ENCODE assay signal across 8 cellular contexts in genomic region chr1:36463404-36463772, GRCh38. TPM values are rescaled to one million over a fixed set of nuclear protein-coding genes. Genes with fewer than 3 reads are reported as not detected.
DNase-seq lines count a peak whose midpoint lies in the region; ATAC-seq, FAIRE-seq and TF ChIP-seq lines count a peak whose summit lies in the region.

No MANE protein-coding gene starts in this region.

- peaks cover 11% of the 10 kb centered on the region for H3K4me1 ChIP-seq in astrocyte (ENCODE audit: insufficient read depth, low read length)
- H3K4me1 ChIP-seq in HepG2 (ENCODE audit: insufficient read depth, low read length) = peaks cover 55% of the 10 kb centered on the region
- H3K4me1 ChIP-seq in thyroid gland = peaks cover 17 to 21% of the 10 kb centered on the region in 2 donors

- intact Hi-C loops in HepG2 (cut with micrococcal nuclease; ENCODE audit: unreplicated experiment) (no loop called here), thyroid gland (cut with DNase I) (no loop called here)

- H3K4me3 ChIP-seq in astrocyte (ENCODE audit: insufficient read depth, low read depth, low read length) = peak overlapping the region; percentile 97
- H3K4me3 ChIP-seq in HepG2 (replicated peaks in 1 of 3; ENCODE audit: insufficient read depth in 1 of 3, low read depth in 2 of 3, low read length in 3 of 3) = peak overlapping the region; percentile 83 to 91 (median 90)
- peak overlapping the region; percentile 24 to 81 (median 45) for H3K4me3 ChIP-seq in thyroid gland (replicated peaks in 1 of 3)

- no peak for DNase-seq in activated T-cell treated with anti-CD3 and anti-CD28 coated beads, Interleukin-2, amount 50 U/mL, for 24 hours
- no peak for DNase-seq in activated T-cell treated with anti-CD3 and anti-CD28 coated beads for 4 hours
- DNase-seq in astrocyte (ENCODE audit: low read depth) = no peak
- DNase-seq in HepG2 (ENCODE audit: low spot score) = no peak
- no peak for DNase-seq in thyroid gland
- no peak for DNase-seq in stimulated activated naive CD4-positive, alpha-beta T cell (lab: John Stamatoyannopoulos, UW)
- DNase-seq in RKO (ENCODE audit: low spot score) = no peak

- TF ChIP-seq EP300 in HepG2 (IDR thresholded peaks at IDR 0.05; ENCODE audit: low read depth in 2 of 2, low read length in 2 of 2) (no peak), HepG2 (CRISPR knock-in tag; IDR thresholded peaks at IDR 0.05; ENCODE audit: borderline replicate concordance) (no peak)

- FAIRE-seq in astrocyte (lab: Jason Lieb, UNC) (no peak), HepG2 (lab: Jason Lieb, UNC) (no peak)

- in situ Hi-C loops in HepG2 (cut with HindIII; ENCODE audit: extremely low pct_ligation_motif_present, low pct_unique_long_range_greater_than_20kb) = no loop called here

- H3K27me3 Mint-ChIP-seq in activated T-cell treated with anti-CD3 and anti-CD28 coated beads, Interleukin-2, amount 50 U/mL, for 24 hours = no peaks in the 10 kb centered on the region
- H3K27me3 Mint-ChIP-seq in astrocyte (ENCODE audit: low read depth, unreplicated experiment) = peaks cover 2% of the 10 kb centered on the region

- H3K4me1 Mint-ChIP-seq in activated T-cell treated with anti-CD3 and anti-CD28 coated beads, Interleukin-2, amount 50 U/mL, for 24 hours (ENCODE audit: low read depth) = peaks cover 47% of the 10 kb centered on the region
- peaks cover 10% of the 10 kb centered on the region for H3K4me1 Mint-ChIP-seq in astrocyte (ENCODE audit: low read depth, unreplicated experiment)

- H3K9me3 Mint-ChIP-seq in activated T-cell treated with anti-CD3 and anti-CD28 coated beads, Interleukin-2, amount 50 U/mL, for 24 hours = no peaks in the 10 kb centered on the region
- H3K9me3 Mint-ChIP-seq in astrocyte (ENCODE audit: unreplicated experiment) = no peaks in the 10 kb centered on the region

- TSS peak; percentile 33 for BruUV-seq in HepG2 (replicated peaks; lab: Mats Ljungman, UMichigan)

- H3K36me3 ChIP-seq in astrocyte (ENCODE audit: insufficient read depth, low read length) = peaks cover 26% of the 10 kb centered on the region
- H3K36me3 ChIP-seq in HepG2 (replicated peaks in 1 of 2; ENCODE audit: control insufficient read depth in 1 of 2, insufficient read depth in 2 of 2, low read length in 2 of 2) = peaks cover 16 to 37% of the 10 kb centered on the region in 2 experiments
- H3K36me3 ChIP-seq in thyroid gland = peaks cover 15 to 19% of the 10 kb centered on the region in 2 donors

- H3K4me2 ChIP-seq in astrocyte (ENCODE audit: low read length) (peak overlapping the region; percentile 96), HepG2 (ENCODE audit: low read depth, low read length) (peak overlapping the region; percentile 92)

- peak overlapping the region; percentile 99 for H3K27ac Mint-ChIP-seq in activated T-cell treated with anti-CD3 and anti-CD28 coated beads, Interleukin-2, amount 50 U/mL, for 24 hours
- peak overlapping the region; percentile 99 for H3K27ac Mint-ChIP-seq in astrocyte (ENCODE audit: unreplicated experiment)

- peak overlapping the region; percentile 94 for H2AFZ ChIP-seq in astrocyte (ENCODE audit: low read depth, low read length)
- H2AFZ ChIP-seq in HepG2 (ENCODE audit: low read length) = no peak overlapping the region

- TF ChIP-seq POLR2A in HepG2 (IDR thresholded peaks at IDR 0.05; ENCODE audit: insufficient read depth in 1 of 2, low read depth in 2 of 2, low read length in 2 of 2) = peak in 1 of 2 experiments; percentile 40; a peak in 2 of 4 replicates
- no peak for TF ChIP-seq POLR2A in thyroid gland (IDR thresholded peaks at IDR 0.05)

- H3K27ac ChIP-seq in astrocyte (ENCODE audit: low read depth, low read length) = peak overlapping the region; percentile 84
- H3K27ac ChIP-seq in HepG2 (ENCODE audit: extremely low read length, insufficient read depth, low read length) = peak overlapping the region; percentile 93
- H3K27ac ChIP-seq in thyroid gland = peak overlapping the region in 1 of 3 donors; percentile 98

- ATAC-seq in HepG2 = peak; percentile 43
- ATAC-seq in HG03457 (IDR thresholded peaks at IDR 0.05; ENCODE audit: unreplicated experiment) = no peak

- peaks cover 51% of the 10 kb centered on the region for H3K36me3 Mint-ChIP-seq in activated T-cell treated with anti-CD3 and anti-CD28 coated beads, Interleukin-2, amount 50 U/mL, for 24 hours (ENCODE audit: low read depth)
- H3K36me3 Mint-ChIP-seq in astrocyte (ENCODE audit: low read depth, unreplicated experiment) = peaks cover 6% of the 10 kb centered on the region

- TF ChIP-seq RAD21 in HepG2 (CRISPR knock-in tag; IDR thresholded peaks at IDR 0.05) = no peak

- WGBS in HepG2 (ENCODE audit: low lambda C conversion rate) = 6% methylated on average over 5 of the region's 5 CpGs
- WGBS in thyroid gland, 2 donors = 19% methylated on average over 5 of the region's 5 CpGs

- H3K79me2 ChIP-seq in astrocyte (ENCODE audit: insufficient read depth, low read length) (peaks cover 17% of the 10 kb centered on the region), HepG2 (ENCODE audit: insufficient read depth, low read length) (peaks cover 17% of the 10 kb centered on the region)

- H3K27me3 ChIP-seq in astrocyte (ENCODE audit: insufficient read depth, low read length) (no peaks in the 10 kb centered on the region), HepG2 (ENCODE audit: control insufficient read depth in 1 of 2, insufficient read depth in 2 of 2, low read length in 2 of 2) (no peaks in the 10 kb centered on the region; a peak in 1 of 5 replicates), thyroid gland (no peaks in the 10 kb centered on the region)

- H3K9me3 ChIP-seq in astrocyte (ENCODE audit: insufficient read depth, low read depth, low read length) (no peaks in the 10 kb centered on the region), HepG2 (ENCODE audit: low read length) (no peaks in the 10 kb centered on the region), thyroid gland (no peaks in the 10 kb centered on the region)

- CTCF ChIA-PET in HepG2 (lab: Yijun Ruan, JAX; ENCODE audit: low intra/inter-chr PET ratio, low total read pairs) = no interaction called here

- TF ChIP-seq CTCF in astrocyte (IDR thresholded peaks at IDR 0.05; ENCODE audit: insufficient read depth, low read depth, low read length) (no peak), HepG2 (CRISPR knock-in tag; IDR thresholded peaks at IDR 0.05) (no peak), thyroid gland (IDR thresholded peaks at IDR 0.05) (no peak)

- H4K20me1 ChIP-seq in astrocyte (ENCODE audit: insufficient read depth, low read length) (no peaks in the 10 kb centered on the region), HepG2 (ENCODE audit: insufficient read depth, low read length) (no peaks in the 10 kb centered on the region)

- H3K9ac ChIP-seq in astrocyte (ENCODE audit: low read length) = peak overlapping the region; percentile 95
- H3K9ac ChIP-seq in HepG2 (ENCODE audit: insufficient read depth, low read depth, low read length) = peak overlapping the region; percentile 91

- H3K4me3 Mint-ChIP-seq in activated T-cell treated with anti-CD3 and anti-CD28 coated beads, Interleukin-2, amount 50 U/mL, for 24 hours = peak overlapping the region; percentile 100
- peak overlapping the region; percentile 97 for H3K4me3 Mint-ChIP-seq in astrocyte (ENCODE audit: unreplicated experiment)

- POLR2A ChIA-PET in HepG2 (lab: Yijun Ruan, JAX) = interaction anchor here (0.9 to 3.6 kb wide), 13 partner anchors 9 to 1011 kb away, joined by 3 to 48 read pairs (median 4); partner anchors contain the start of genes LSM10, OSCP1 and ZC3H12A

RNA-seq across cellular contexts. Expression of gene MRPS15, which starts 0.8 kb away (rescaled TPM):
- total RNA-seq in astrocyte (66.0 and 70.9 TPM in 2 replicates), HepG2 (2016; rRNA removed; fragmentation: Illumina TruSeq; extraction: Trizol) (113 and 137 TPM in 2 replicates), thyroid gland (10 to 100 TPM; 45.6 to 85.9 (median 56.3) TPM)
- total RNA-seq in HepG2 (2016; cell fraction: cytosol; rRNA removed; fragmentation: Illumina TruSeq; extraction: Trizol; ENCODE audit: low read depth) = 206 and 254 TPM in 2 replicates
- 122 and 135 TPM in 2 replicates for total RNA-seq in HepG2 (2016; cell fraction: insoluble cytoplasmic fraction; rRNA removed; fragmentation: Illumina TruSeq; extraction: Trizol)
- total RNA-seq in HepG2 (2016; cell fraction: membrane; rRNA removed; fragmentation: Illumina TruSeq; extraction: Trizol) = 170 and 207 TPM in 2 replicates
- total RNA-seq in HepG2 (2016; cell fraction: nucleus; rRNA removed; fragmentation: Illumina TruSeq; extraction: Trizol) = 55.2 and 55.8 TPM in 2 replicates
- 53.3 and 59.0 TPM in 2 replicates for polyA plus RNA-seq in HepG2 (2011; rRNA removed)
- polyA plus RNA-seq in HepG2 (2011; cell fraction: cytosol; rRNA removed) = 63.3 and 64.9 TPM in 2 replicates
- polyA plus RNA-seq in HepG2 (2011; cell fraction: nucleus; rRNA removed) = 32.6 and 45.2 TPM in 2 replicates
- 46.7 and 60.7 TPM in 2 replicates for polyA plus RNA-seq in HepG2 (2012)
- 258 and 349 TPM in 2 replicates for polyA plus RNA-seq in HepG2 (2016; cell fraction: cytosol; fragmentation: Illumina TruSeq; extraction: Trizol; ENCODE audit: low read depth)
- 167 TPM in 2 replicates for polyA plus RNA-seq in HepG2 (2016; cell fraction: insoluble cytoplasmic fraction; fragmentation: Illumina TruSeq; extraction: Trizol; ENCODE audit: low read depth)
- 198 and 246 TPM in 2 replicates for polyA plus RNA-seq in HepG2 (2016; cell fraction: membrane; fragmentation: Illumina TruSeq; extraction: Trizol; ENCODE audit: low read depth)
- polyA plus RNA-seq in HepG2 (2016; cell fraction: nucleus; fragmentation: Illumina TruSeq; extraction: Trizol; ENCODE audit: insufficient read depth, low read depth) = 109 and 110 TPM in 2 replicates
- 12.8 and 22.8 TPM in 2 replicates for polyA minus RNA-seq in HepG2 (2011; rRNA and poly(A)+ RNA removed; ENCODE audit: low replicate concordance)
- polyA minus RNA-seq in HepG2 (2011; cell fraction: cytosol; rRNA and poly(A)+ RNA removed) = 16.6 and 17.9 TPM in 2 replicates
- 21.8 and 27.1 TPM in 2 replicates for polyA minus RNA-seq in HepG2 (2011; cell fraction: nucleus; rRNA and poly(A)+ RNA removed)

RNA-seq across cellular contexts. Expression of gene OSCP1, which starts 13.1 kb away (rescaled TPM):
- total RNA-seq in astrocyte (4.2 and 6.3 TPM in 2 replicates), HepG2 (2016; rRNA removed; fragmentation: Illumina TruSeq; extraction: Trizol) (0.60 and 0.86 TPM in 2 replicates), thyroid gland (10 to 100 TPM; 15.2 to 31.9 (median 19.5) TPM)
- total RNA-seq in HepG2 (2016; cell fraction: cytosol; rRNA removed; fragmentation: Illumina TruSeq; extraction: Trizol; ENCODE audit: low read depth) = 0.71 and 1.1 TPM in 2 replicates
- total RNA-seq in HepG2 (2016; cell fraction: insoluble cytoplasmic fraction; rRNA removed; fragmentation: Illumina TruSeq; extraction: Trizol) = 1.0 and 1.6 TPM in 2 replicates
- total RNA-seq in HepG2 (2016; cell fraction: membrane; rRNA removed; fragmentation: Illumina TruSeq; extraction: Trizol) = 0.72 and 1.4 TPM in 2 replicates
- total RNA-seq in HepG2 (2016; cell fraction: nucleus; rRNA removed; fragmentation: Illumina TruSeq; extraction: Trizol) = 0.34 and 1.4 TPM in 2 replicates
- 0.84 and 0.85 TPM in 2 replicates for polyA plus RNA-seq in HepG2 (2011; rRNA removed)
- polyA plus RNA-seq in HepG2 (2011; cell fraction: cytosol; rRNA removed) = 0.46 and 0.48 TPM in 2 replicates
- polyA plus RNA-seq in HepG2 (2011; cell fraction: nucleus; rRNA removed) = 0.23 and 0.93 TPM in 2 replicates
- 1.3 TPM in 2 replicates for polyA plus RNA-seq in HepG2 (2012)
- polyA plus RNA-seq in HepG2 (2016; cell fraction: cytosol; fragmentation: Illumina TruSeq; extraction: Trizol; ENCODE audit: low read depth) = 0.35 and 0.55 TPM in 2 replicates
- 0.72 and 0.93 TPM in 2 replicates for polyA plus RNA-seq in HepG2 (2016; cell fraction: insoluble cytoplasmic fraction; fragmentation: Illumina TruSeq; extraction: Trizol; ENCODE audit: low read depth)
- polyA plus RNA-seq in HepG2 (2016; cell fraction: membrane; fragmentation: Illumina TruSeq; extraction: Trizol; ENCODE audit: low read depth) = 0.69 and 1.2 TPM in 2 replicates
- 1.1 and 1.4 TPM in 2 replicates for polyA plus RNA-seq in HepG2 (2016; cell fraction: nucleus; fragmentation: Illumina TruSeq; extraction: Trizol; ENCODE audit: insufficient read depth, low read depth)
- 0.56 and 3.7 TPM in 2 replicates for polyA minus RNA-seq in HepG2 (2011; rRNA and poly(A)+ RNA removed; ENCODE audit: low replicate concordance)
- polyA minus RNA-seq in HepG2 (2011; cell fraction: cytosol; rRNA and poly(A)+ RNA removed) = 0.62 TPM in 1 of 2 replicates, not detected in the other
- polyA minus RNA-seq in HepG2 (2011; cell fraction: nucleus; rRNA and poly(A)+ RNA removed) = 1.4 and 2.0 TPM in 2 replicates

RNA-seq across cellular contexts. Expression of gene CSF3R, which starts 19.3 kb away (rescaled TPM):
- 0.20 and 0.22 TPM in 2 replicates for total RNA-seq in astrocyte
- total RNA-seq in HepG2 (2016; rRNA removed; fragmentation: Illumina TruSeq; extraction: Trizol) = 3.5 and 11.9 TPM in 2 replicates
- total RNA-seq in HepG2 (2016; cell fraction: cytosol; rRNA removed; fragmentation: Illumina TruSeq; extraction: Trizol; ENCODE audit: low read depth) = 2.8 and 3.1 TPM in 2 replicates
- total RNA-seq in HepG2 (2016; cell fraction: insoluble cytoplasmic fraction; rRNA removed; fragmentation: Illumina TruSeq; extraction: Trizol) = 3.2 and 11.8 TPM in 2 replicates
- 5.6 and 6.3 TPM in 2 replicates for total RNA-seq in HepG2 (2016; cell fraction: membrane; rRNA removed; fragmentation: Illumina TruSeq; extraction: Trizol)
- total RNA-seq in HepG2 (2016; cell fraction: nucleus; rRNA removed; fragmentation: Illumina TruSeq; extraction: Trizol) = 17.4 and 18.5 TPM in 2 replicates
- polyA plus RNA-seq in HepG2 (2011; rRNA removed) = 28.8 and 45.4 TPM in 2 replicates
- polyA plus RNA-seq in HepG2 (2011; cell fraction: cytosol; rRNA removed) = 14.7 and 16.4 TPM in 2 replicates
- polyA plus RNA-seq in HepG2 (2011; cell fraction: nucleus; rRNA removed) = 91.0 and 108 TPM in 2 replicates
- 30.0 and 40.7 TPM in 2 replicates for polyA plus RNA-seq in HepG2 (2012)
- polyA plus RNA-seq in HepG2 (2016; cell fraction: cytosol; fragmentation: Illumina TruSeq; extraction: Trizol; ENCODE audit: low read depth) = 2.0 and 2.5 TPM in 2 replicates
- polyA plus RNA-seq in HepG2 (2016; cell fraction: insoluble cytoplasmic fraction; fragmentation: Illumina TruSeq; extraction: Trizol; ENCODE audit: low read depth) = 5.0 and 5.6 TPM in 2 replicates
- polyA plus RNA-seq in HepG2 (2016; cell fraction: membrane; fragmentation: Illumina TruSeq; extraction: Trizol; ENCODE audit: low read depth) = 5.1 and 5.2 TPM in 2 replicates
- polyA plus RNA-seq in HepG2 (2016; cell fraction: nucleus; fragmentation: Illumina TruSeq; extraction: Trizol; ENCODE audit: insufficient read depth, low read depth) = 40.8 and 46.3 TPM in 2 replicates
- 1.5 and 20.2 TPM in 2 replicates for polyA minus RNA-seq in HepG2 (2011; rRNA and poly(A)+ RNA removed; ENCODE audit: low replicate concordance)
- polyA minus RNA-seq in HepG2 (2011; cell fraction: cytosol; rRNA and poly(A)+ RNA removed) = 6.9 and 10.3 TPM in 2 replicates
- polyA minus RNA-seq in HepG2 (2011; cell fraction: nucleus; rRNA and poly(A)+ RNA removed) = 28.3 and 40.9 TPM in 2 replicates
- 1 to 10 TPM; 3.5 to 7.9 (median 7.1) TPM for total RNA-seq in thyroid gland

Comparison
In these comparisons a context has a peak if more than half of its experiments do, and no peak if none do; other contexts are left out.
1. H3K4me3 ChIP-seq: peak in every context shown above with its lines; median percentile 97 in astrocyte; 90 in HepG2; 45 in thyroid gland.